Comparison of ENCODE assay signal across 11 cellular contexts in the genomic region with DNA sequence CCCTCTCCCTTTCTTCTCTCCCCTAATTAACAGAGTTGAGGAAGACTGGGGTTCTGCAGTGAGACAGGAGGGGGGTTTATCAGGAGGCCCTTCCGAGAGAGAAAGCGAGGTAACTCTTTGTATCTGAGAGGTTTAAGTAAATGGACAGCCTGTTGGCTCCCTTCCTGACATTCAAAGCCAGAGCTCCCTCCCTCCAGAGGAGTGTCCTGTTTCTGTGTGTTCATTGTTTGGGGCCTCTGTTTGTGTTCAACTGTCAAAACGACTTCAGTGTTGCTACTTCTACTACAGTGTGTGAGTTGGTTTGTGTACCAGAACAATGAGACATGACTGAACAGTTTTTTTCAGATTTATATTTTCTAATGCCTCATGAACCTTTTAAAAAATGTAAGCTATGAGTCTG.
A peak's percentile ranks its signal among the peaks of the same experiment; 100 is the strongest.
DNase-seq lines count a peak whose midpoint lies in the region; ATAC-seq and TF ChIP-seq lines count a peak whose summit lies in the region.
"Had no signal": no experiment of that assay in that cellular context is flagged by ENCODE, and none has a peak within 500 bp of the region (broad histone marks: within the 10 kb centered on the region; RNA-seq: fewer than 3 reads in every experiment).

No MANE protein-coding gene starts in this region.

- H3K36me3 Mint-ChIP-seq in mesothelial cell of epicardium = peaks cover 2% of the 10 kb centered on the region
- H3K36me3 Mint-ChIP-seq: activated naive CD4-positive, alpha-beta T cell treated with anti-CD3 and anti-CD28 coated beads, Interleukin-2, amount 10 ng/mL, durations not matched to agents 7 days and 5 days had no signal

- in situ Hi-C loops in transverse colon (cut with MboI; ENCODE audit: low pct_ligation_motif_present in 1 of 4, low pct_unique_long_range_greater_than_20kb in 1 of 4, low sequenced_read_pairs in 3 of 4) (no loop called here), brain microvascular endothelial cell (cut with HindIII; ENCODE audit: low pct_ligation_motif_present, low sequenced_read_pairs) (no loop called here)

- intact Hi-C loops in Right ventricle myocardium inferior (cut with DNase I) = loop anchor here (10.0 kb wide), 1 partner anchor 110 kb away; no protein-coding TSS in a partner anchor
- intact Hi-C loops in cardiac septum (cut with DNase I) = loop anchor here (5.0 kb wide), 1 partner anchor 112 kb away; no protein-coding TSS in a partner anchor
- intact Hi-C loops in transverse colon (cut with DNase I; ENCODE audit: low total_unique reads) = no loop called here

- H3K27me3 ChIP-seq in gastroesophageal sphincter (no peaks in the 10 kb centered on the region), transverse colon (no peaks in the 10 kb centered on the region), brain microvascular endothelial cell (replicated peaks) (no peaks in the 10 kb centered on the region)

- TF ChIP-seq EP300 in gastroesophageal sphincter (IDR thresholded peaks at IDR 0.05) (no peak), transverse colon (IDR thresholded peaks at IDR 0.05; ENCODE audit: low read depth) (no peak)

- peak overlapping the region; percentile 94 for H3K27ac Mint-ChIP-seq in mesothelial cell of epicardium
- H3K27ac Mint-ChIP-seq: activated naive CD4-positive, alpha-beta T cell treated with anti-CD3 and anti-CD28 coated beads, Interleukin-2, amount 10 ng/mL, durations not matched to agents 7 days and 5 days had no signal

- ATAC-seq in Right ventricle myocardium inferior (peak; percentile 69), gastroesophageal sphincter (no peak)

- no peaks in the 10 kb centered on the region for H3K9me3 ChIP-seq in gastroesophageal sphincter
- no peaks in the 10 kb centered on the region for H3K9me3 ChIP-seq in transverse colon

- H3K36me3 ChIP-seq in gastroesophageal sphincter (no peaks in the 10 kb centered on the region), transverse colon (no peaks in the 10 kb centered on the region), brain microvascular endothelial cell (replicated peaks) (no peaks in the 10 kb centered on the region)

- H3K4me1 ChIP-seq in gastroesophageal sphincter = peaks cover 0 to 51% (median 9%) of the 10 kb centered on the region in 3 donors
- peaks cover 0 to 12% (median 2%) of the 10 kb centered on the region in 4 donors for H3K4me1 ChIP-seq in transverse colon

- no peak for DNase-seq in Right ventricle myocardium inferior (ENCODE audit: missing footprints)
- DNase-seq in cardiac septum (ENCODE audit: low spot score) = no peak
- no peak for DNase-seq in mesothelial cell of epicardium (ENCODE audit: low spot score in 2 of 2, unreplicated experiment in 2 of 2)
- DNase-seq in transverse colon = peak; percentile 15
- no peak for DNase-seq in RPMI8226
- DNase-seq in NCI-H345 treated with DMSO at 0.1 percent for 48 hours (lab: John Stamatoyannopoulos, UW; ENCODE audit: unreplicated experiment) = no peak
- DNase-seq in brain microvascular endothelial cell = no peak
- DNase-seq: activated naive CD4-positive, alpha-beta T cell treated with anti-CD3 and anti-CD28 coated beads, Interleukin-2, amount 10 ng/mL, durations not matched to agents 7 days and 5 days; glutamatergic neuron; small intestine had no signal

- H3K4me3 Mint-ChIP-seq in mesothelial cell of epicardium = no peak overlapping the region
- H3K4me3 Mint-ChIP-seq: activated naive CD4-positive, alpha-beta T cell treated with anti-CD3 and anti-CD28 coated beads, Interleukin-2, amount 10 ng/mL, durations not matched to agents 7 days and 5 days had no signal

- H3K27ac ChIP-seq in gastroesophageal sphincter (peak overlapping the region in 3 of 4 donors; percentile 67 to 74 (median 72)), transverse colon (no peak overlapping the region), brain microvascular endothelial cell (no peak overlapping the region)

- no peaks in the 10 kb centered on the region for H3K27me3 Mint-ChIP-seq in mesothelial cell of epicardium (ENCODE audit: low read depth)
- H3K27me3 Mint-ChIP-seq: activated naive CD4-positive, alpha-beta T cell treated with anti-CD3 and anti-CD28 coated beads, Interleukin-2, amount 10 ng/mL, durations not matched to agents 7 days and 5 days had no signal

- H3K4me1 Mint-ChIP-seq in mesothelial cell of epicardium = peaks cover 49% of the 10 kb centered on the region
- H3K4me1 Mint-ChIP-seq: activated naive CD4-positive, alpha-beta T cell treated with anti-CD3 and anti-CD28 coated beads, Interleukin-2, amount 10 ng/mL, durations not matched to agents 7 days and 5 days had no signal

- no peak overlapping the region for H3K4me3 ChIP-seq in gastroesophageal sphincter
- no peak overlapping the region for H3K4me3 ChIP-seq in transverse colon
- no peak overlapping the region for H3K4me3 ChIP-seq in brain microvascular endothelial cell (ENCODE audit: low read depth, low read length)

- no peak for TF ChIP-seq POLR2A in gastroesophageal sphincter (IDR thresholded peaks at IDR 0.05)
- no peak for TF ChIP-seq POLR2A in transverse colon (IDR thresholded peaks at IDR 0.05)

- 13 to 21% methylated on average over 3 of the region's 3 CpGs for WGBS in gastroesophageal sphincter (ENCODE audit: low coverage in 1 of 2), 2 donors
- WGBS in transverse colon (ENCODE audit: low coverage in 1 of 2), 2 donors = 24 to 31% methylated on average over 3 of the region's 3 CpGs

- TF ChIP-seq CTCF in gastroesophageal sphincter (IDR thresholded peaks at IDR 0.05) (no peak), mesothelial cell of epicardium (IDR thresholded peaks at IDR 0.05; ENCODE audit: unreplicated experiment) (no peak), transverse colon (IDR thresholded peaks at IDR 0.05) (no peak), brain microvascular endothelial cell (IDR thresholded peaks at IDR 0.05; ENCODE audit: low read depth, low read length, missing control alignments) (no peak)

- H3K9me3 Mint-ChIP-seq in mesothelial cell of epicardium = peaks cover 10% of the 10 kb centered on the region

Comparison
In these comparisons a context has a peak if more than half of its experiments do, and no peak if none do; other contexts are left out.
1. H3K27ac ChIP-seq: peak in gastroesophageal sphincter (3 of 4); none in transverse colon (0 of 4) and brain microvascular endothelial cell (single experiment).